ENCODE assay signal across 8 cellular contexts in the genomic region with DNA sequence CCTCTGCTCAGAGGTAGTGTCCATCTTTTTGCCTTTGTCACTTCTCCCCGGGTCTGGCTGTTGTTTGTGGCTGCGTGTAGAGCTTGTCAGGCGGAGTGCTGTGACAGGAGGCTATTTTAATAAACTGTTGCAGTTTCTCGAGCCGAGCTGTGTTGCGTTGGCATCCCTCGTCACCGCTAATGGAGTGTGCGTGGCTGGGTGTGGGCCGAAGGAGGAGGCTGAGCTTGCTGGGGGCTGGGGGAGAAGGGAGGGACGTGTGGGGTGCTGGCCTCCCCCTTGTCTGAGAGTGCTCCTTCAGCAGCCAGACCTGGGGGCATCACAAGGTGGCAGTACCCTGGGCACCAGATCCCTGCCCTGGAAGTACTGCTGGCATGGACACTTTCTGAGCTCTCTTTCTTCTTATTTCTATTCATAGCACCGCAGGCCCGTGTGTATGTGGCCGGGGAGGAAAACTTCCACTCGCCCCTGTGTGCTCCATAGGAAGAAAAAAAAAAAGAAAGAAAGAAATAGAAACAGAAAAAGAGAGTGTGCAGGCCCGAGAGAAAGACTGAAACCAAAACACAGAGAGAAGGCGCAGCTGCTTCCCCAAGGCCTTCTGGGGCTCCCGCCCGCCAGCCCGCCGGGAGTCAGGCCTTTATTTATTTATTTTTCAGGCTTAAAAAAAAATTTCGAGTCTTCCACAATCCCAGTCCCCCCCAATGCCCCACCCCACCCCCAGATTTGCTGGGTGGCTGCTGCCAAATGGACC. TPM values are rescaled to one million over a fixed set of nuclear protein-coding genes. Genes with fewer than 3 reads are reported as not detected.
DNase-seq lines count a peak whose midpoint lies in the region; ATAC-seq and TF ChIP-seq lines count a peak whose summit lies in the region.

No MANE protein-coding gene starts in this region.

- H3K27ac ChIP-seq in SJCRH30 = peak overlapping the region; percentile 80

- in situ Hi-C loops in GM13977 (cut with MboI; ENCODE audit: low pct_unique_long_range_greater_than_20kb, low sequenced_read_pairs, unreplicated experiment) = no loop called here

- no peaks in the 10 kb centered on the region for H3K9me3 ChIP-seq in SJCRH30 (replicated peaks)

- no peaks in the 10 kb centered on the region for H3K27me3 ChIP-seq in SJCRH30

- DNase-seq in GM13977 (ENCODE audit: low spot score) = peak; percentile 78
- peak in 1 of 2 experiments; percentile 30 for DNase-seq in SJCRH30
- no peak for DNase-seq in fibroblast of pulmonary artery (ENCODE audit: low read depth)
- DNase-seq in skeletal muscle cell (ENCODE audit: low read depth) = no peak
- DNase-seq in COLO668 (lab: John Stamatoyannopoulos, UW; ENCODE audit: unreplicated experiment) = no peak
- DNase-seq in NCI-H82 treated with DMSO at 0.1 percent for 48 hours (lab: John Stamatoyannopoulos, UW; ENCODE audit: unreplicated experiment) = no peak
- no peak for DNase-seq in stimulated activated CD4-positive, alpha-beta T cell treated with anti-CD3 and anti-CD28 coated beads, Interleukin-2, amount 100 ng/mL, for 48 hours

- TF ChIP-seq CTCF in GM13977 (IDR thresholded peaks at IDR 0.05; ENCODE audit: extremely low read depth, insufficient read depth, missing control alignments) (no peak), fibroblast of pulmonary artery (IDR thresholded peaks at IDR 0.05; ENCODE audit: low read length, missing control alignments) (no peak)

- peaks cover 4% of the 10 kb centered on the region; the same call in 1 of the 2 replicates for H3K36me3 ChIP-seq in SJCRH30

- ATAC-seq in HG03280 (IDR thresholded peaks at IDR 0.05; ENCODE audit: unreplicated experiment) = no peak

- peaks cover 30% of the 10 kb centered on the region for H3K4me1 ChIP-seq in SJCRH30

- H3K4me3 ChIP-seq in SJCRH30 = peak overlapping the region; percentile 63
- H3K4me3 ChIP-seq in fibroblast of pulmonary artery (replicated peaks; ENCODE audit: low read depth, low read length) = peak overlapping the region; percentile 51
- peak overlapping the region; percentile 51 for H3K4me3 ChIP-seq in skeletal muscle cell (ENCODE audit: low read depth, low read length)

RNA-seq across cellular contexts. Expression of gene NFIX, which starts 27.0 kb away (rescaled TPM):
- total RNA-seq in SJCRH30 (2014; rRNA removed; shearing (Covaris generic)) = 20.2 and 22.4 TPM in 2 replicates

RNA-seq across cellular contexts. Expression of gene DAND5, which starts 52.9 kb away (rescaled TPM):
- total RNA-seq in SJCRH30 (2014; rRNA removed; shearing (Covaris generic)) = not detected in 2 replicates
